Comparison of ENCODE assay signal across 19 cellular contexts in genomic region chr13:70502944-70503343, GRCh38.
"Had no signal": no experiment of that assay in that cellular context is flagged by ENCODE, and none has a peak within 500 bp of the region (broad histone marks: within the 10 kb centered on the region; RNA-seq: fewer than 3 reads in every experiment).

No MANE protein-coding gene starts in this region.

- ATAC-seq: K562, Panc1 had no signal

- H3K4me2 ChIP-seq: KMS-11, SK-N-SH had no signal

- H3K36me3 Mint-ChIP-seq: IgD-negative memory B cell had no signal

- H3K4me3 Mint-ChIP-seq: IgD-negative memory B cell had no signal

- H3K27ac Mint-ChIP-seq: IgD-negative memory B cell had no signal

- H3K27me3 Mint-ChIP-seq: IgD-negative memory B cell had no signal

- H3K9me2 ChIP-seq: SK-N-SH had no signal

- H3K4me1 Mint-ChIP-seq: IgD-negative memory B cell had no signal

- H3K4me3 ChIP-seq: K562 had no signal

- DNase-seq: Kasumi-1, MM.1S, NCI-H1092 treated with DMSO at 0.1 percent for 48 hours, NCI-H1436, NCI-H187, NCI-H2029, NCI-H2081 treated with DMSO at 0.1 percent for 48 hours, NCI-H2171, NCI-H226, NCI-H524, NCI-H69, NCI-H774, SHP77, SK-N-SH had no signal

- H3K27ac ChIP-seq: KMS-11, RWPE1 had no signal

- H3K9me3 ChIP-seq: SK-N-SH had no signal

- H3K9ac ChIP-seq: KMS-11, SK-N-SH had no signal
